32 cellular contexts compared by ENCODE assay signal in the genomic region with DNA sequence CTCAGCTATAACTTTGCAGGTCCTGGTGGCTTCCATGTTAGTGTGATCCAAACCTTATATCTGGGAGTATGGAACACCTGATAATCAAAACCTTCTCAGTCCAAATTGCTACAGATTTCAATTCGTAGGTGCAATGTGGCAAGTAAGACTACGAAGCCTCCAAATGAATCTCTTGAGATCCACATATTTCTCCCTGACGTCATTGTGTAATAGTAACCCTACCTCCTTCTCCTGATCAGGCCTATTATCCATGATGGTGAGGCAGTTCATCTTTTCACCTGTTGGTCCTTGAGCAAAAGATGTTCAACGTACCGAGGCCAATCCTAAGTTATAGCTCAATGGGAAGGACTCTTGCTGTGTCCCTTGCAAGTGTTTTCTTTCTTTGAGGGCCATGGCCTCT.
"Had no signal": no experiment of that assay in that cellular context is flagged by ENCODE, and none has a peak within 500 bp of the region (broad histone marks: within the 10 kb centered on the region; RNA-seq: fewer than 3 reads in every experiment).

No MANE protein-coding gene starts in this region.

- FAIRE-seq: RCC 7860 had no signal

- H3K9me3 ChIP-seq: MG63, SJCRH30 had no signal

- H2AFZ ChIP-seq: PC-9 had no signal

- H3K27ac ChIP-seq: PC-9, RWPE1, SJCRH30, SK-N-MC had no signal

- ATAC-seq: Panc1, Right ventricle myocardium inferior, SK-N-SH treated with all-trans-retinoic acid at 6 μM for 48 hours, T-cell had no signal

- H3K4me1 ChIP-seq: SJCRH30 had no signal

- H3K36me3 ChIP-seq: MG63, SJCRH30 had no signal

- H3K4me2 ChIP-seq: PC-9 had no signal

- DNase-seq: Kasumi-1, MG63, NCI-H1048, NCI-H1092 treated with DMSO at 0.1 percent for 48 hours, NCI-H1105 treated with DMSO at 0.1 percent for 48 hours, NCI-H1417, NCI-H1436, NCI-H146, NCI-H1694 treated with DMSO at 0.1 percent for 48 hours, NCI-H187 treated with DMSO at 0.1 percent for 48 hours, NCI-H2029, NCI-H2081, NCI-H2171 treated with DMSO at 0.1 percent for 48 hours, NCI-H2227 treated with DMSO at 0.1 percent for 48 hours, NCI-H345, NCI-H446, NCI-H510A treated with DMSO at 0.1 percent for 48 hours, NCI-H524 treated with DMSO at 0.1 percent for 48 hours, NCI-H526 treated with DMSO at 0.1 percent for 48 hours, NCI-H748 treated with DMSO at 0.1 percent for 48 hours, NCI-H82, PC-9, SHP77, SIG-M5, SJCRH30, T-cell had no signal

- H3K27me3 ChIP-seq: MG63, SJCRH30 had no signal

- H3K4me3 ChIP-seq: MG63, PC-9, SJCRH30, SK-N-MC had no signal
